Comparison of ENCODE assay signal across 30 cellular contexts in the genomic region with DNA sequence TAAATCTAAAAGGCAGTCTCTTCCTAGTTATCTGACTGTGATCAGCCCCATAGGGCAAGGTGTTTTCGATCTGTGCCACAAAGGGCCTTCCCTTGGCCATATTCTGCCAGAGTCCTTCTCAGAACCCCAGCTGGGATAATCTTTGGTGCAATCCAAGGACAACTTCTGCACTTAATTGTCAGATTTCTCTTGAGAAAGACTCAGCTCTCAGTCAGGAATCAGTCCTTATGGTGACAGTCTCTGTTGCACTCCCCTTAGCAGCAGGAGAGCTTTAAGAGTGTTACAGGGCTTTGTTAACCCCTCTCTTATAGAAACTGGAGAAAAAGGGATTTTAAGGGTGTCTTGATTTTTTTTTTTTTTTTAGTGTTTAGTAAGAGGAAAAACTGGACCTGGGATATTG.
"Had no signal": no experiment of that assay in that cellular context is flagged by ENCODE, and none has a peak within 500 bp of the region (broad histone marks: within the 10 kb centered on the region; RNA-seq: fewer than 3 reads in every experiment).

No MANE protein-coding gene starts in this region.

- H3K27me3 ChIP-seq: SJSA1 had no signal

- H3K36me3 ChIP-seq: SJSA1 had no signal

- H3K9me2 ChIP-seq: SK-N-SH had no signal

- H3K9me3 Mint-ChIP-seq: activated B cell treated with CpG ODN at 0.5 μM for 24 hours; activated CD4-positive, alpha-beta memory T cell treated with anti-CD3 and anti-CD28 coated beads for 36 hours; activated naive CD4-positive, alpha-beta T cell treated with anti-CD3 and anti-CD28 coated beads, Interleukin-2, amount 10 ng/mL, durations not matched to agents 7 days and 5 days; activated naive CD8-positive, alpha-beta T cell treated with anti-CD3 and anti-CD28 coated beads, Interleukin-2, amount 50 U/mL, for 24 hours; activated T-cell treated with anti-CD3 and anti-CD28 coated beads, Interleukin-2, amount 50 U/mL, for 4 hours; activated T-helper 1 cell treated with anti-CD3 and anti-CD28 coated beads, Interleukin-12 subunit alpha, Interleukin-12 subunit beta, Interleukin-2, Interleukin-4 antibody, amounts not matched to agents 30 ng/mL and 10 ng/mL and 1 ng/mL, durations not matched to agents 14 hours and 24 hours and 36 hours; T-helper 2 cell treated with Interferon-gamma antibody and Interleukin-4, amounts not matched to agents 5 μg/mL and 100 μg/mL, for 36 hours had no signal

- H3K27me3 Mint-ChIP-seq: activated B cell treated with CpG ODN at 0.5 μM for 24 hours; activated CD4-positive, alpha-beta memory T cell treated with anti-CD3 and anti-CD28 coated beads for 36 hours; activated naive CD4-positive, alpha-beta T cell treated with anti-CD3 and anti-CD28 coated beads, Interleukin-2, amount 10 ng/mL, durations not matched to agents 7 days and 5 days; activated naive CD8-positive, alpha-beta T cell; activated naive CD8-positive, alpha-beta T cell treated with anti-CD3 and anti-CD28 coated beads, Interleukin-2, amount 50 U/mL, for 24 hours; brain had no signal

- H3K4me1 ChIP-seq: SJSA1 had no signal

- DNase-seq: activated B cell treated with CpG ODN at 0.5 μM for 24 hours; activated CD4-positive, alpha-beta memory T cell treated with anti-CD3 and anti-CD28 coated beads for 36 hours; activated CD4-positive, alpha-beta T cell treated with anti-CD3 and anti-CD28 coated beads for 4 hours; activated CD4-positive, alpha-beta T cell treated with anti-CD3 and anti-CD28 coated beads, Interleukin-2, amount 50 U/mL, for 1 hour; activated CD4-positive, CD25-positive, alpha-beta regulatory T cell treated with anti-CD3 and anti-CD28 coated beads, Interleukin-2, amount 50 U/mL, for 72 hours; activated CD8-positive, alpha-beta memory T cell treated with anti-CD3 and anti-CD28 coated beads, Interleukin-2, amount 50 U/mL, for 4 hours; activated naive CD4-positive, alpha-beta T cell treated with anti-CD3 and anti-CD28 coated beads, Interleukin-2, amount 10 ng/mL, durations not matched to agents 7 days and 5 days; activated naive CD8-positive, alpha-beta T cell treated with anti-CD3 and anti-CD28 coated beads, Interleukin-2, amount 50 U/mL, for 24 hours; activated T-cell treated with anti-CD3 and anti-CD28 coated beads for 4 hours; activated T-cell treated with anti-CD3 and anti-CD28 coated beads, Interleukin-2, amount 50 U/mL, for 4 hours; anterior cingulate cortex; caudate nucleus; NCI-H1105; NCI-H1417 treated with DMSO at 0.1 percent for 48 hours; NCI-H187 treated with DMSO at 0.1 percent for 48 hours; NCI-H2081 treated with DMSO at 0.1 percent for 48 hours; NCI-H2171; NCI-H226; NCI-H446 treated with DMSO at 0.1 percent for 48 hours; NCI-H524; SHP77 treated with DMSO at 0.1 percent for 48 hours; SK-N-SH had no signal

- H3K27ac ChIP-seq: SJSA1 had no signal

- H3K4me3 Mint-ChIP-seq: activated B cell treated with CpG ODN at 0.5 μM for 24 hours; activated CD4-positive, alpha-beta memory T cell treated with anti-CD3 and anti-CD28 coated beads for 36 hours; activated naive CD4-positive, alpha-beta T cell treated with anti-CD3 and anti-CD28 coated beads, Interleukin-2, amount 10 ng/mL, durations not matched to agents 7 days and 5 days; activated naive CD8-positive, alpha-beta T cell; activated naive CD8-positive, alpha-beta T cell treated with anti-CD3 and anti-CD28 coated beads, Interleukin-2, amount 50 U/mL, for 24 hours; activated T-cell treated with anti-CD3 and anti-CD28 coated beads, Interleukin-2, amount 50 U/mL, for 4 hours; activated T-helper 1 cell treated with anti-CD3 and anti-CD28 coated beads, Interleukin-12 subunit alpha, Interleukin-12 subunit beta, Interleukin-2, Interleukin-4 antibody, amounts not matched to agents 30 ng/mL and 10 ng/mL and 1 ng/mL, durations not matched to agents 14 hours and 24 hours and 36 hours; brain; T-helper 1 cell treated with Interleukin-12 subunit alpha and Interleukin-12 subunit beta and Interleukin-4 antibody, amounts not matched to agents 30 μg/mL and 1 μg/mL, for 36 hours; T-helper 2 cell treated with Interferon-gamma antibody and Interleukin-4, amounts not matched to agents 5 μg/mL and 100 μg/mL, for 36 hours had no signal

- H3K4me3 ChIP-seq: K562, SJSA1 had no signal

- ATAC-seq: activated naive CD8-positive, alpha-beta T cell treated with anti-CD3 and anti-CD28 coated beads, Interleukin-2, amount 50 U/mL, for 24 hours; activated T-cell treated with anti-CD3 and anti-CD28 coated beads, Interleukin-2, amount 50 U/mL, for 4 hours; K562; Panc1 had no signal

- H3K27ac Mint-ChIP-seq: activated B cell treated with CpG ODN at 0.5 μM for 24 hours; activated CD4-positive, alpha-beta memory T cell treated with anti-CD3 and anti-CD28 coated beads for 36 hours; activated naive CD4-positive, alpha-beta T cell treated with anti-CD3 and anti-CD28 coated beads, Interleukin-2, amount 10 ng/mL, durations not matched to agents 7 days and 5 days; activated naive CD8-positive, alpha-beta T cell; activated naive CD8-positive, alpha-beta T cell treated with anti-CD3 and anti-CD28 coated beads, Interleukin-2, amount 50 U/mL, for 24 hours; activated T-helper 1 cell treated with anti-CD3 and anti-CD28 coated beads, Interleukin-12 subunit alpha, Interleukin-12 subunit beta, Interleukin-2, Interleukin-4 antibody, amounts not matched to agents 30 ng/mL and 10 ng/mL and 1 ng/mL, durations not matched to agents 14 hours and 24 hours and 36 hours; T-helper 1 cell treated with Interleukin-12 subunit alpha and Interleukin-12 subunit beta and Interleukin-4 antibody, amounts not matched to agents 30 μg/mL and 1 μg/mL, for 36 hours; T-helper 2 cell treated with Interferon-gamma antibody and Interleukin-4, amounts not matched to agents 5 μg/mL and 100 μg/mL, for 36 hours had no signal

- H3K4me1 Mint-ChIP-seq: activated B cell treated with CpG ODN at 0.5 μM for 24 hours; activated naive CD4-positive, alpha-beta T cell treated with anti-CD3 and anti-CD28 coated beads, Interleukin-2, amount 10 ng/mL, durations not matched to agents 7 days and 5 days had no signal

- H3K4me2 ChIP-seq: SK-N-SH had no signal
